ENCODE assay signal across 7 cellular contexts in genomic region chrX:54181196-54181953, GRCh38. TPM values are rescaled to one million over a fixed set of nuclear protein-coding genes. Genes with fewer than 3 reads are reported as not detected.
DNase-seq lines count a peak whose midpoint lies in the region; ATAC-seq and TF ChIP-seq lines count a peak whose summit lies in the region.

No MANE protein-coding gene starts in this region.

- no peaks in the 10 kb centered on the region for H3K27me3 ChIP-seq in gastrocnemius medialis

- no peaks in the 10 kb centered on the region for H3K36me3 ChIP-seq in gastrocnemius medialis

- H3K4me1 ChIP-seq in gastrocnemius medialis, result peaks cover 38 to 44% of the 10 kb centered on the region in 2 donors

- H3K9me3 ChIP-seq in gastrocnemius medialis, result no peaks in the 10 kb centered on the region

- H3K4me3 ChIP-seq in GM12865 (ENCODE audit: low read depth, low read length) (peak overlapping the region; percentile 54), epithelial cell of esophagus (ENCODE audit: low read length) (peak overlapping the region; percentile 55), gastrocnemius medialis (peak overlapping the region; percentile 69 to 75 (median 72))

- no peak for DNase-seq in GM12865 (ENCODE audit: low read depth)
- DNase-seq in OCI-M1 (lab: John Stamatoyannopoulos, UW), result peak; percentile 36
- DNase-seq in epithelial cell of esophagus (ENCODE audit: low read depth), result peak; percentile 29
- no peak for DNase-seq in gastrocnemius medialis
- no peak for DNase-seq in central memory CD4-positive, alpha-beta T cell
- DNase-seq in HUDEP-2 (lab: John Stamatoyannopoulos, UW; ENCODE audit: unreplicated experiment in 76 of 76), result no peak

- H3K27ac ChIP-seq in gastrocnemius medialis, result peak overlapping the region; percentile 84 to 93 (median 88)

- ATAC-seq in gastrocnemius medialis (no peak), HG02885 (IDR thresholded peaks at IDR 0.05; ENCODE audit: poor library complexity, unreplicated experiment) (no peak)

- TF ChIP-seq CTCF in GM12865 (IDR thresholded peaks at IDR 0.05; ENCODE audit: insufficient read depth, low read depth, low read length, missing control alignments) (no peak), epithelial cell of esophagus (IDR thresholded peaks at IDR 0.05; ENCODE audit: insufficient read depth, low read depth, low read length, missing control alignments) (no peak), gastrocnemius medialis (IDR thresholded peaks at IDR 0.05 in 4 of 5, conservative IDR thresholded peaks at IDR 0.05 in 1 of 5) (no peak)

- intact Hi-C loops in gastrocnemius medialis (cut with DNase I; ENCODE audit: low total_unique reads), result loop anchor here (5.0 kb wide), 3 partner anchors 261 to 499 kb away; partner anchors contain the start of gene TSR2

- in situ Hi-C loops in gastrocnemius medialis (cut with MboI; ENCODE audit: low sequenced_read_pairs in 4 of 4), result loop anchor here in 2 of 4 donors (25.0 kb wide), 1 partner anchor 356 kb away; the partner anchor contains the start of gene GNL3L (in 2 of the 2)

- TF ChIP-seq POLR2A in gastrocnemius medialis (IDR thresholded peaks at IDR 0.05), result no peak

RNA-seq across cellular contexts. Expression of gene FAM120C, which starts 1.7 kb away (rescaled TPM):
- 10 to 100 TPM in 2 of 4 donors, 1 to 10 TPM in 2; 4.7 to 12.8 (median 10.9) TPM for total RNA-seq in gastrocnemius medialis

Comparison
In these comparisons a context has a peak if more than half of its experiments do, and no peak if none do; other contexts are left out.
1. DNase-seq: peak in OCI-M1 (single experiment) and epithelial cell of esophagus (single experiment); none in GM12865 (single experiment), gastrocnemius medialis (0 of 2), central memory CD4-positive, alpha-beta T cell (single experiment) and HUDEP-2 (0 of 76).
2. Peak in every context shown above with its lines, with median percentiles within 50 percentile points of each other: H3K4me3 ChIP-seq.